ENCODE assay signal across 9 cellular contexts in the genomic region with DNA sequence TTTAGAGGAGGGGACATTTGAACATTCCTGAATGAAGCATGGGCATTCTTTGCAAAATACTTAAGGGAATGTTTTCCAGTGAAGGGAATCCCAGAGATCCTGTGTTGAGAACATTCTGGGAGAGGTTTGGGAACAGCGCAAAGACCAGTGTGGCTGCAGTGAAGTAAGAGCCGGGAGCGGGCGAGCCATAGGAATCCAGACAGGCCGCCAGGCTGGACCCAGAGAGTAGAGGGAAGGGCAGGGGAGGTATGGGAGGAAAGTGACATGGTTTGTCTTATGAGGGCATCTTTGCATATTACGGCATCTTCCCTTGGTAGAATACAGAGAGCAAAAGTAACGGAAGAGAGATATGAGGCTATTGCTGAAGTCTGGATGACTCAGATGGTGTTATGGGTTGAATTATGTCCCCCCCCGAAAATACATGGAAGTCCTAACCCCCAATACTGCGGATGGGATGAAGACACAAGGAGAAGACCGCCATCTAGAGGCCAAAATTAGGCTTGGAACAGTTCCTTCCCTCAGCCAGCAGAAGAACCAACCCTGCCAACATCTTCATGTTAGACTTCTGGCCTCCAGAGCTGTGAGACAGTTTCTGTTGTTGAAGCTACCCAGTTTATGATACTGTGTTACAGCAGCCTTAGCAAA.
DNase-seq lines count a peak whose midpoint lies in the region; ATAC-seq and TF ChIP-seq lines count a peak whose summit lies in the region.
"Had no signal": no experiment of that assay in that cellular context is flagged by ENCODE, and none has a peak within 500 bp of the region (broad histone marks: within the 10 kb centered on the region; RNA-seq: fewer than 3 reads in every experiment).

No MANE protein-coding gene starts in this region.

- peaks cover 8% of the 10 kb centered on the region for H3K27me3 Mint-ChIP-seq in Caco-2 (ENCODE audit: insufficient read depth, unreplicated experiment)

- ATAC-seq in HG03025 (IDR thresholded peaks at IDR 0.05; ENCODE audit: low FRiP score, unreplicated experiment) (peak; percentile 64), gastrocnemius medialis (no peak)
- ATAC-seq in activated CD4-positive, CD25-positive, alpha-beta regulatory T cell treated with anti-CD3 and anti-CD28 coated beads, Interleukin-2, amount 50 U/mL, for 24 hours, result peak; percentile 48 to 61

- DNase-seq in Caco-2 (peak; percentile 42 to 53), NCI-H1105 (lab: John Stamatoyannopoulos, UW) (no peak), putamen (ENCODE audit: low spot score) (no peak), anterior cingulate cortex (lab: John Stamatoyannopoulos, UW) (no peak), gastrocnemius medialis (no peak)
- DNase-seq: naive B cell had no signal

- H3K9me3 Mint-ChIP-seq in Caco-2 (ENCODE audit: unreplicated experiment), result no peaks in the 10 kb centered on the region

- H3K27me3 ChIP-seq in Caco-2 (replicated peaks; ENCODE audit: control insufficient read depth, insufficient read depth, low read length) (peaks cover 2% of the 10 kb centered on the region), iPS-18a (ENCODE audit: control insufficient read depth, insufficient read depth, low read length) (no peaks in the 10 kb centered on the region), gastrocnemius medialis (no peaks in the 10 kb centered on the region)

- H3K4me1 ChIP-seq in Caco-2 (no peaks in the 10 kb centered on the region), iPS-18a (ENCODE audit: control insufficient read depth, low read depth, low read length) (peaks cover 26% of the 10 kb centered on the region), gastrocnemius medialis (peaks cover 0 to 5% of the 10 kb centered on the region in 2 donors)

- H3K4me1 Mint-ChIP-seq in Caco-2 (ENCODE audit: low read depth, unreplicated experiment), result peaks cover 8% of the 10 kb centered on the region
- H3K4me1 Mint-ChIP-seq: naive B cell had no signal

- POLR2A ChIA-PET in Caco-2 (lab: Charles Lee), result no interaction called here

- in situ Hi-C loops in gastrocnemius medialis (cut with MboI; ENCODE audit: low sequenced_read_pairs in 4 of 4), result no loop called here

- intact Hi-C loops in Caco-2 (cut with micrococcal nuclease; ENCODE audit: unreplicated experiment), result loop anchor here (1.0 to 5.0 kb wide), 3 partner anchors 37 to 288 kb away; no protein-coding TSS in a partner anchor
- intact Hi-C loops in gastrocnemius medialis (cut with DNase I; ENCODE audit: low total_unique reads), result no loop called here

- H3K9me3 ChIP-seq in Caco-2, result no peaks in the 10 kb centered on the region
- no peaks in the 10 kb centered on the region for H3K9me3 ChIP-seq in iPS-18a (ENCODE audit: control insufficient read depth, low read depth, low read length)
- no peaks in the 10 kb centered on the region for H3K9me3 ChIP-seq in gastrocnemius medialis

- no peak overlapping the region for H3K9ac ChIP-seq in iPS-18a (ENCODE audit: low read length)

- no peak overlapping the region for H3K4me3 Mint-ChIP-seq in Caco-2 (ENCODE audit: unreplicated experiment)

- H3K36me3 ChIP-seq in Caco-2 (ENCODE audit: control insufficient read depth, insufficient read depth, low read length), result no peaks in the 10 kb centered on the region
- H3K36me3 ChIP-seq in iPS-18a (ENCODE audit: control insufficient read depth, low read depth, low read length), result no peaks in the 10 kb centered on the region
- no peaks in the 10 kb centered on the region for H3K36me3 ChIP-seq in gastrocnemius medialis

- H3K27ac ChIP-seq in iPS-18a (ENCODE audit: low read length) (no peak overlapping the region), gastrocnemius medialis (no peak overlapping the region)

- no peak for TF ChIP-seq POLR2A in gastrocnemius medialis (IDR thresholded peaks at IDR 0.05)

- no TSS peak for BruUV-seq in Caco-2 (replicated peaks; lab: Mats Ljungman, UMichigan)

- CTCF ChIA-PET in Caco-2 (lab: Charles Lee), result interaction anchor here (0.7 kb wide), 3 partner anchors 14 to 345 kb away, joined by 3 read pairs; no protein-coding TSS in a partner anchor

- no peaks in the 10 kb centered on the region for H3K36me3 Mint-ChIP-seq in Caco-2 (ENCODE audit: insufficient read depth, unreplicated experiment)
- H3K36me3 Mint-ChIP-seq: naive B cell had no signal

- TF ChIP-seq CTCF in Caco-2 (IDR thresholded peaks at IDR 0.05; ENCODE audit: insufficient read depth in 1 of 2, low read depth in 1 of 2, low read length in 1 of 2, severe bottlenecking in 1 of 2, unreplicated experiment in 1 of 2) (peak; percentile 59 to 62), gastrocnemius medialis (IDR thresholded peaks at IDR 0.05 in 4 of 5, conservative IDR thresholded peaks at IDR 0.05 in 1 of 5) (peak in 2 of 5 experiments; percentile 28 to 42)

- no peak overlapping the region for H3K4me3 ChIP-seq in Caco-2 (ENCODE audit: low read depth, low read length)
- peak overlapping the region; percentile 34 for H3K4me3 ChIP-seq in iPS-18a (ENCODE audit: low read length)
- H3K4me3 ChIP-seq in gastrocnemius medialis, result no peak overlapping the region

- no peak overlapping the region for H3K27ac Mint-ChIP-seq in Caco-2 (ENCODE audit: unreplicated experiment)

Comparison
In these comparisons a context has a peak if more than half of its experiments do, and no peak if none do; other contexts are left out.
1. DNase-seq: peak in Caco-2 (2 of 2); none in NCI-H1105 (single experiment), putamen (single experiment), anterior cingulate cortex (0 of 58) and gastrocnemius medialis (0 of 2).
2. ATAC-seq: peak in HG03025 (single experiment) and activated CD4-positive, CD25-positive, alpha-beta regulatory T cell treated with anti-CD3 and anti-CD28 coated beads, Interleukin-2, amount 50 U/mL, for 24 hours (2 of 2); none in gastrocnemius medialis (0 of 2).